12 cellular contexts compared by ENCODE assay signal in genomic region chr2:43312751-43313641, GRCh38.
DNase-seq lines count a peak whose midpoint lies in the region; ATAC-seq, FAIRE-seq and TF ChIP-seq lines count a peak whose summit lies in the region.
"Had no signal": no experiment of that assay in that cellular context is flagged by ENCODE, and none has a peak within 500 bp of the region (broad histone marks: within the 10 kb centered on the region; RNA-seq: fewer than 3 reads in every experiment).

No MANE protein-coding gene starts in this region.

- no peaks in the 10 kb centered on the region for H3K36me3 ChIP-seq in gastroesophageal sphincter
- H3K36me3 ChIP-seq in skeletal muscle tissue (ENCODE audit: control insufficient read depth in 3 of 3, insufficient read depth in 3 of 3, low read length in 3 of 3) = no peaks in the 10 kb centered on the region

- TF ChIP-seq POLR2A in gastroesophageal sphincter (IDR thresholded peaks at IDR 0.05) (no peak), erythroblast (IDR thresholded peaks at IDR 0.05; ENCODE audit: low read length) (no peak)

- 19 to 51% methylated on average over 3 to 7 of the region's 7 CpGs for WGBS in gastroesophageal sphincter (ENCODE audit: low coverage in 1 of 2), 2 donors

- DNase-seq in ELR (ENCODE audit: low read depth) = peak; percentile 68
- peak; percentile 29 for DNase-seq in RCC 7860 (ENCODE audit: low spot score)
- DNase-seq in erythroblast (lab: John Stamatoyannopoulos, UW) = no peak
- DNase-seq in T-helper 1 cell = no peak
- no peak for DNase-seq in OCI-M1 (lab: John Stamatoyannopoulos, UW)
- DNase-seq: activated CD8-positive, alpha-beta memory T cell treated with anti-CD3 and anti-CD28 coated beads for 24 hours; Karpas-422; stimulated activated naive CD8-positive, alpha-beta T cell treated with anti-CD3 and anti-CD28 coated beads, Interleukin-15, Interleukin-2, amounts not matched to agents 100 U/mL and 50 U/mL, for 24 hours had no signal

- H3K4me1 ChIP-seq in gastroesophageal sphincter (peaks cover 17 to 52% (median 22%) of the 10 kb centered on the region in 3 donors), skeletal muscle tissue (ENCODE audit: control insufficient read depth in 3 of 3, insufficient read depth in 3 of 3, low read length in 3 of 3) (peaks cover 9 to 18% (median 14%) of the 10 kb centered on the region in 3 donors)

- H3K9ac ChIP-seq in skeletal muscle tissue (ENCODE audit: low read depth in 1 of 3, low read length in 3 of 3) = no peak overlapping the region

- no peak for TF ChIP-seq EP300 in gastroesophageal sphincter (IDR thresholded peaks at IDR 0.05)

- no peaks in the 10 kb centered on the region for H3K27me3 ChIP-seq in gastroesophageal sphincter
- no peaks in the 10 kb centered on the region for H3K27me3 ChIP-seq in skeletal muscle tissue (ENCODE audit: control insufficient read depth in 3 of 3, insufficient read depth in 3 of 3, low read length in 3 of 3)

- H3K27ac ChIP-seq in gastroesophageal sphincter = peak overlapping the region; percentile 40 to 71 (median 68)
- H3K27ac ChIP-seq in skeletal muscle tissue (ENCODE audit: low read depth, low read length) = peak overlapping the region; percentile 48

- ATAC-seq in gastroesophageal sphincter (no peak), HG02798 (IDR thresholded peaks at IDR 0.05; ENCODE audit: poor library complexity, unreplicated experiment) (no peak)
- ATAC-seq: stimulated activated naive CD8-positive, alpha-beta T cell treated with anti-CD3 and anti-CD28 coated beads, Interleukin-15, Interleukin-2, amounts not matched to agents 100 U/mL and 50 U/mL, for 24 hours had no signal

- H3K9me3 ChIP-seq in gastroesophageal sphincter (no peaks in the 10 kb centered on the region), skeletal muscle tissue (ENCODE audit: control insufficient read depth in 3 of 3, low read length in 3 of 3) (no peaks in the 10 kb centered on the region)

- no peak for TF ChIP-seq CTCF in gastroesophageal sphincter (IDR thresholded peaks at IDR 0.05)

- peak; percentile 77 for FAIRE-seq in RCC 7860 (lab: Jason Lieb, UNC)
- FAIRE-seq: keratinocyte had no signal

- H3K4me3 ChIP-seq in gastroesophageal sphincter (no peak overlapping the region), skeletal muscle tissue (ENCODE audit: low read length in 3 of 3) (peak overlapping the region in 1 of 3 donors; percentile 25)

Comparison
In these comparisons a context has a peak if more than half of its experiments do, and no peak if none do; other contexts are left out.
1. DNase-seq: peak in ELR (single experiment) and RCC 7860 (single experiment); none in erythroblast (0 of 2), T-helper 1 cell (0 of 5) and OCI-M1 (single experiment).